Comparison of ENCODE assay signal across 18 cellular contexts in genomic region chr9:130184983-130185382, GRCh38. TPM values are rescaled to one million over a fixed set of nuclear protein-coding genes. Genes with fewer than 3 reads are reported as not detected.
DNase-seq lines count a peak whose midpoint lies in the region; ATAC-seq and TF ChIP-seq lines count a peak whose summit lies in the region.
"Had no signal": no experiment of that assay in that cellular context is flagged by ENCODE, and none has a peak within 500 bp of the region (broad histone marks: within the 10 kb centered on the region; RNA-seq: fewer than 3 reads in every experiment).

No MANE protein-coding gene starts in this region.

- H3K9ac ChIP-seq in fibroblast of lung (ENCODE audit: insufficient read depth, low read length) = no peak overlapping the region
- H3K9ac ChIP-seq: KMS-11 had no signal

- H3K27me3 ChIP-seq in breast epithelium = no peaks in the 10 kb centered on the region
- H3K27me3 ChIP-seq in fibroblast of lung (ENCODE audit: control insufficient read depth, insufficient read depth, low read length) = no peaks in the 10 kb centered on the region
- H3K27me3 ChIP-seq in neuron (ENCODE audit: insufficient read depth, low read length) = no peaks in the 10 kb centered on the region
- H3K27me3 ChIP-seq in vagina = no peaks in the 10 kb centered on the region
- no peaks in the 10 kb centered on the region for H3K27me3 ChIP-seq in psoas muscle (ENCODE audit: insufficient read depth in 3 of 3, low read length in 2 of 3)

- H3K36me3 ChIP-seq in breast epithelium (no peaks in the 10 kb centered on the region), fibroblast of lung (ENCODE audit: control insufficient read depth, insufficient read depth, low read length) (no peaks in the 10 kb centered on the region), neuron (ENCODE audit: insufficient read depth, low read length) (no peaks in the 10 kb centered on the region), vagina (no peaks in the 10 kb centered on the region), psoas muscle (ENCODE audit: insufficient read depth in 1 of 2, low read depth in 1 of 2) (no peaks in the 10 kb centered on the region)

- POLR2A ChIA-PET in MCF 10A (lab: Yijun Ruan, JAX) = no interaction called here

- peaks cover 5% of the 10 kb centered on the region for H3K36me3 Mint-ChIP-seq in MCF 10A (ENCODE audit: insufficient read depth, unreplicated experiment)
- H3K36me3 Mint-ChIP-seq: stimulated activated effector memory CD8-positive, alpha-beta T cell treated with anti-CD3 and anti-CD28 coated beads, Interleukin-12 subunit alpha, Interleukin-12 subunit beta, amount 100 ng/mL, for 72 hours had no signal

- H3K27ac ChIP-seq in breast epithelium (peak overlapping the region; percentile 60 to 74), fibroblast of lung (ENCODE audit: insufficient read depth, low read length) (peak overlapping the region; percentile 74), vagina (peak overlapping the region; percentile 90), psoas muscle (no peak overlapping the region)
- H3K27ac ChIP-seq: KMS-11 had no signal

- TF ChIP-seq CTCF in breast epithelium (IDR thresholded peaks at IDR 0.05) (no peak), MCF 10A (IDR thresholded peaks at IDR 0.05; ENCODE audit: unreplicated experiment) (no peak), fibroblast of lung (conservative IDR thresholded peaks at IDR 0.05 in 1 of 2, IDR thresholded peaks at IDR 0.05 in 1 of 2; ENCODE audit: low read depth in 1 of 2, low read length in 2 of 2) (no peak), vagina (IDR thresholded peaks at IDR 0.05) (no peak), psoas muscle (IDR thresholded peaks at IDR 0.05) (no peak)

- H3K4me3 ChIP-seq in breast epithelium (no peak overlapping the region), fibroblast of lung (replicated peaks in 1 of 4; ENCODE audit: control extremely low read depth in 1 of 4, insufficient read depth in 1 of 4, low read depth in 3 of 4, low read length in 4 of 4) (no peak overlapping the region), neuron (ENCODE audit: low read length) (peak overlapping the region; percentile 31), vagina (no peak overlapping the region), psoas muscle (no peak overlapping the region)

- CTCF ChIA-PET in MCF 10A (lab: Yijun Ruan, JAX) = no interaction called here

- TF ChIP-seq POLR2A in breast epithelium (IDR thresholded peaks at IDR 0.05) (no peak), vagina (IDR thresholded peaks at IDR 0.05) (no peak)

- no TSS peak for BruUV-seq in MCF 10A (replicated peaks; lab: Mats Ljungman, UMichigan)

- no peak overlapping the region for H3K4me2 ChIP-seq in fibroblast of lung (ENCODE audit: extremely low read depth, insufficient read depth, low read length)
- H3K4me2 ChIP-seq: KMS-11 had no signal

- no peaks in the 10 kb centered on the region for H4K20me1 ChIP-seq in fibroblast of lung (ENCODE audit: control insufficient read depth, extremely low read depth, insufficient read depth, low read length)

- ATAC-seq in GM18517 (IDR thresholded peaks at IDR 0.05; ENCODE audit: unreplicated experiment) (no peak), psoas muscle (no peak)
- ATAC-seq: effector memory CD8-positive, alpha-beta T cell; Panc1; stimulated activated effector memory CD8-positive, alpha-beta T cell treated with anti-CD3 and anti-CD28 coated beads, Interleukin-12 subunit alpha, Interleukin-12 subunit beta, amount 100 ng/mL, for 72 hours had no signal

- H3K4me1 Mint-ChIP-seq in MCF 10A (ENCODE audit: insufficient read depth, unreplicated experiment) = peaks cover 16% of the 10 kb centered on the region

- H3K4me1 ChIP-seq in breast epithelium (peaks cover 0 to 7% of the 10 kb centered on the region in 2 donors), fibroblast of lung (ENCODE audit: control insufficient read depth, extremely low read depth, insufficient read depth, low read length) (peaks cover 33% of the 10 kb centered on the region), neuron (ENCODE audit: insufficient read depth, low read length) (peaks cover 45% of the 10 kb centered on the region), vagina (peaks cover 75% of the 10 kb centered on the region), psoas muscle (no peaks in the 10 kb centered on the region)

- no peaks in the 10 kb centered on the region for H3K27me3 Mint-ChIP-seq in MCF 10A (ENCODE audit: insufficient read depth, unreplicated experiment)
- H3K27me3 Mint-ChIP-seq: effector memory CD8-positive, alpha-beta T cell had no signal

- no peak overlapping the region for H3K27ac Mint-ChIP-seq in MCF 10A (ENCODE audit: low read depth, unreplicated experiment)
- H3K27ac Mint-ChIP-seq: stimulated activated effector memory CD8-positive, alpha-beta T cell treated with anti-CD3 and anti-CD28 coated beads, Interleukin-12 subunit alpha, Interleukin-12 subunit beta, amount 100 ng/mL, for 72 hours had no signal

- no peaks in the 10 kb centered on the region for H3K9me3 Mint-ChIP-seq in MCF 10A (ENCODE audit: unreplicated experiment)
- H3K9me3 Mint-ChIP-seq: effector memory CD8-positive, alpha-beta T cell; stimulated activated effector memory CD8-positive, alpha-beta T cell treated with anti-CD3 and anti-CD28 coated beads, Interleukin-12 subunit alpha, Interleukin-12 subunit beta, amount 100 ng/mL, for 72 hours had no signal

- H3K9me3 ChIP-seq in breast epithelium (no peaks in the 10 kb centered on the region), fibroblast of lung (ENCODE audit: control insufficient read depth, insufficient read depth, low read depth, low read length) (no peaks in the 10 kb centered on the region), neuron (ENCODE audit: low read length) (no peaks in the 10 kb centered on the region), vagina (no peaks in the 10 kb centered on the region), psoas muscle (no peaks in the 10 kb centered on the region)

- DNase-seq in breast epithelium (ENCODE audit: low spot score in 2 of 2) (no peak), MCF 10A (ENCODE audit: unreplicated experiment) (no peak), fibroblast of lung (ENCODE audit: low read depth in 2 of 2) (no peak), vagina (ENCODE audit: extremely low spot score in 2 of 2) (no peak), NOMO-1 treated with dmso at 0.1 percent for 144 hours (lab: John Stamatoyannopoulos, UW; ENCODE audit: unreplicated experiment) (no peak), psoas muscle (no peak)
- DNase-seq: activated CD4-positive, alpha-beta T cell treated with anti-CD3 and anti-CD28 coated beads for 4 hours; activated T-cell treated with anti-CD3 and anti-CD28 coated beads, Interleukin-2, amount 50 U/mL, for 48 hours; amniotic stem cell; effector memory CD8-positive, alpha-beta T cell; NCI-H146; NCI-H510A; stimulated activated CD4-positive, alpha-beta T cell treated with anti-CD3 and anti-CD28 coated beads, Interleukin-4, amount 100 ng/mL, for 4 hours had no signal

- 88 to 92% (median 91%) methylated on average over 16 of the region's 16 CpGs for WGBS in psoas muscle, 3 donors

- intact Hi-C loops in breast epithelium (cut with DNase I; ENCODE audit: low total_unique reads) = no loop called here
- intact Hi-C loops in MCF 10A (cut with micrococcal nuclease) = no loop called here
- intact Hi-C loops in vagina (cut with DNase I) = no loop called here
- intact Hi-C loops in psoas muscle (cut with DNase I) = no loop called here

- H3K4me3 Mint-ChIP-seq in MCF 10A (ENCODE audit: unreplicated experiment) = no peak overlapping the region
- H3K4me3 Mint-ChIP-seq: effector memory CD8-positive, alpha-beta T cell; stimulated activated effector memory CD8-positive, alpha-beta T cell treated with anti-CD3 and anti-CD28 coated beads, Interleukin-12 subunit alpha, Interleukin-12 subunit beta, amount 100 ng/mL, for 72 hours had no signal

- H2AFZ ChIP-seq in fibroblast of lung (ENCODE audit: low read length) (no peak overlapping the region), neuron (ENCODE audit: low read depth, low read length) (no peak overlapping the region)

- H3K79me2 ChIP-seq in fibroblast of lung (ENCODE audit: control insufficient read depth, insufficient read depth, low read length) = peaks cover 70% of the 10 kb centered on the region

RNA-seq across cellular contexts. Expression of gene NCS1, which starts 12.8 kb away (rescaled TPM):
- 1 to 10 TPM; 3.2 to 3.9 (median 3.4) TPM for total RNA-seq in breast epithelium
- 27.8 and 41.3 TPM in 2 replicates for total RNA-seq in MCF 10A (2022)
- total RNA-seq in fibroblast of lung = 37.5 and 52.0 TPM in 2 replicates
- 44.9 and 89.4 TPM in 2 replicates for polyA plus RNA-seq in fibroblast of lung
- 37.5 and 69.5 TPM in 2 replicates for polyA plus RNA-seq in fibroblast of lung (2012)
- 57.6 and 107 TPM in 2 replicates for polyA minus RNA-seq in fibroblast of lung (ENCODE audit: low replicate concordance)
- total RNA-seq in vagina = 20.4 TPM
- 1 to 10 TPM; 2.9 to 7.5 (median 3.8) TPM for total RNA-seq in psoas muscle
- polyA plus RNA-seq in psoas muscle = 1 to 10 TPM; 3.6 to 5.0 (median 3.8) TPM
